1 cellular context compared by ENCODE assay signal in the genomic region with DNA sequence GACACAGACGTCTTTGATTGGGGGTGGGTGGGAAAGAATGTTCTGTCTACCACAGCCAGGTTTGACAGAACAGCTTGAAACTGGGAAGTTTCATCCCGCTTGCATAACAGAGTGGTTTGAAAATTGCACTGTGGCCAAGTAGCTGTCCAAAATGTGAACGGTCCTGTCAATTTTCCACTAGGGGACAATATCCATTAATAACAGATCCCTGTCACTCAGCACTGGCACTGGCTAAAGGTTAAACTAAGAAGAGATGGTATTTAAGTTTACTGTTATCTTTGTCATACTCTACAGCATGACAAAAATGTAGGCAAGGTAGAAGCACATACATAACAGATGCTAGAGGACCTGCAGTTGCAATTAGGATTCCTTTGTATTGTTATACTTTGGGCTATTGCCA.
A peak's percentile ranks its signal among the peaks of the same experiment; 100 is the strongest.
TF ChIP-seq lines count a peak whose summit lies in the region.

No MANE protein-coding gene starts in this region.

TF ChIP-seq in HepG2, 621 proteins besides CTCF, POLR2A, EP300 and RAD21 (continued from another document and continues in another):
- TF ChIP-seq, protein P1, sequence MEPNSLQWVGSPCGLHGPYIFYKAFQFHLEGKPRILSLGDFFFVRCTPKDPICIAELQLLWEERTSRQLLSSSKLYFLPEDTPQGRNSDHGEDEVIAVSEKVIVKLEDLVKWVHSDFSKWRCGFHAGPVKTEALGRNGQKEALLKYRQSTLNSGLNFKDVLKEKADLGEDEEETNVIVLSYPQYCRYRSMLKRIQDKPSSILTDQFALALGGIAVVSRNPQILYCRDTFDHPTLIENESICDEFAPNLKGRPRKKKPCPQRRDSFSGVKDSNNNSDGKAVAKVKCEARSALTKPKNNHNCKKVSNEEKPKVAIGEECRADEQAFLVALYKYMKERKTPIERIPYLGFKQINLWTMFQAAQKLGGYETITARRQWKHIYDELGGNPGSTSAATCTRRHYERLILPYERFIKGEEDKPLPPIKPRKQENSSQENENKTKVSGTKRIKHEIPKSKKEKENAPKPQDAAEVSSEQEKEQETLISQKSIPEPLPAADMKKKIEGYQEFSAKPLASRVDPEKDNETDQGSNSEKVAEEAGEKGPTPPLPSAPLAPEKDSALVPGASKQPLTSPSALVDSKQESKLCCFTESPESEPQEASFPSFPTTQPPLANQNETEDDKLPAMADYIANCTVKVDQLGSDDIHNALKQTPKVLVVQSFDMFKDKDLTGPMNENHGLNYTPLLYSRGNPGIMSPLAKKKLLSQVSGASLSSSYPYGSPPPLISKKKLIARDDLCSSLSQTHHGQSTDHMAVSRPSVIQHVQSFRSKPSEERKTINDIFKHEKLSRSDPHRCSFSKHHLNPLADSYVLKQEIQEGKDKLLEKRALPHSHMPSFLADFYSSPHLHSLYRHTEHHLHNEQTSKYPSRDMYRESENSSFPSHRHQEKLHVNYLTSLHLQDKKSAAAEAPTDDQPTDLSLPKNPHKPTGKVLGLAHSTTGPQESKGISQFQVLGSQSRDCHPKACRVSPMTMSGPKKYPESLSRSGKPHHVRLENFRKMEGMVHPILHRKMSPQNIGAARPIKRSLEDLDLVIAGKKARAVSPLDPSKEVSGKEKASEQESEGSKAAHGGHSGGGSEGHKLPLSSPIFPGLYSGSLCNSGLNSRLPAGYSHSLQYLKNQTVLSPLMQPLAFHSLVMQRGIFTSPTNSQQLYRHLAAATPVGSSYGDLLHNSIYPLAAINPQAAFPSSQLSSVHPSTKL (CRISPR knock-in tag; IDR thresholded peaks at IDR 0.05) = 0 out of 2 replicates have a peak, but pooled peaks have one; percentile 31
- TF ChIP-seq CBX5 (CRISPR knock-in tag; IDR thresholded peaks at IDR 0.05; ENCODE audit: borderline replicate concordance) (no peak), GABPA (IDR thresholded peaks at IDR 0.05; ENCODE audit: low read depth, low read length) (no peak), GABPA (CRISPR knock-in tag; IDR thresholded peaks at IDR 0.05; ENCODE audit: low read depth) (peak; percentile 30; the same call in 1 of the 2 replicates), REPIN1 (CRISPR knock-in tag; IDR thresholded peaks at IDR 0.05; ENCODE audit: borderline replicate concordance, low read depth) (peak; percentile 62; the same call in 1 of the 2 replicates), TSC22D2 (CRISPR knock-in tag; IDR thresholded peaks at IDR 0.05; ENCODE audit: borderline replicate concordance) (no peak), PCBP2 (optimal IDR thresholded peaks at IDR 0.05; ENCODE audit: low read depth, low read length, poor library complexity, severe bottlenecking) (no peak), GTF2F1 (IDR thresholded peaks at IDR 0.05; ENCODE audit: low read length) (no peak), GLI4 (CRISPR knock-in tag; IDR thresholded peaks at IDR 0.05; ENCODE audit: borderline replicate concordance) (no peak), STAG1 (CRISPR knock-in tag; IDR thresholded peaks at IDR 0.05) (peak; percentile 79), KDM6A (CRISPR knock-in tag; IDR thresholded peaks at IDR 0.05; ENCODE audit: low read depth) (no peak), ZNF143 (CRISPR knock-in tag; IDR thresholded peaks at IDR 0.05) (no peak), ZNF263 (CRISPR knock-in tag; IDR thresholded peaks at IDR 0.05) (no peak), PITX1 (CRISPR knock-in tag; IDR thresholded peaks at IDR 0.05) (no peak), AHR (CRISPR knock-in tag; IDR thresholded peaks at IDR 0.05) (no peak), POGZ (CRISPR knock-in tag; IDR thresholded peaks at IDR 0.05) (no peak), ZNF207 (IDR thresholded peaks at IDR 0.05; ENCODE audit: borderline replicate concordance) (no peak), ZNF33B (CRISPR knock-in tag; IDR thresholded peaks at IDR 0.05) (no peak), CEBPG (CRISPR knock-in tag; IDR thresholded peaks at IDR 0.05) (peak; percentile 56; the same call in 1 of the 2 replicates)
- TF ChIP-seq, protein P2, sequence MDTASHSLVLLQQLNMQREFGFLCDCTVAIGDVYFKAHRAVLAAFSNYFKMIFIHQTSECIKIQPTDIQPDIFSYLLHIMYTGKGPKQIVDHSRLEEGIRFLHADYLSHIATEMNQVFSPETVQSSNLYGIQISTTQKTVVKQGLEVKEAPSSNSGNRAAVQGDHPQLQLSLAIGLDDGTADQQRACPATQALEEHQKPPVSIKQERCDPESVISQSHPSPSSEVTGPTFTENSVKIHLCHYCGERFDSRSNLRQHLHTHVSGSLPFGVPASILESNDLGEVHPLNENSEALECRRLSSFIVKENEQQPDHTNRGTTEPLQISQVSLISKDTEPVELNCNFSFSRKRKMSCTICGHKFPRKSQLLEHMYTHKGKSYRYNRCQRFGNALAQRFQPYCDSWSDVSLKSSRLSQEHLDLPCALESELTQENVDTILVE (CRISPR knock-in tag; IDR thresholded peaks at IDR 0.05) = 0 out of 2 replicates have a peak, but pooled peaks have one; percentile 37
- TF ChIP-seq, protein P3, sequence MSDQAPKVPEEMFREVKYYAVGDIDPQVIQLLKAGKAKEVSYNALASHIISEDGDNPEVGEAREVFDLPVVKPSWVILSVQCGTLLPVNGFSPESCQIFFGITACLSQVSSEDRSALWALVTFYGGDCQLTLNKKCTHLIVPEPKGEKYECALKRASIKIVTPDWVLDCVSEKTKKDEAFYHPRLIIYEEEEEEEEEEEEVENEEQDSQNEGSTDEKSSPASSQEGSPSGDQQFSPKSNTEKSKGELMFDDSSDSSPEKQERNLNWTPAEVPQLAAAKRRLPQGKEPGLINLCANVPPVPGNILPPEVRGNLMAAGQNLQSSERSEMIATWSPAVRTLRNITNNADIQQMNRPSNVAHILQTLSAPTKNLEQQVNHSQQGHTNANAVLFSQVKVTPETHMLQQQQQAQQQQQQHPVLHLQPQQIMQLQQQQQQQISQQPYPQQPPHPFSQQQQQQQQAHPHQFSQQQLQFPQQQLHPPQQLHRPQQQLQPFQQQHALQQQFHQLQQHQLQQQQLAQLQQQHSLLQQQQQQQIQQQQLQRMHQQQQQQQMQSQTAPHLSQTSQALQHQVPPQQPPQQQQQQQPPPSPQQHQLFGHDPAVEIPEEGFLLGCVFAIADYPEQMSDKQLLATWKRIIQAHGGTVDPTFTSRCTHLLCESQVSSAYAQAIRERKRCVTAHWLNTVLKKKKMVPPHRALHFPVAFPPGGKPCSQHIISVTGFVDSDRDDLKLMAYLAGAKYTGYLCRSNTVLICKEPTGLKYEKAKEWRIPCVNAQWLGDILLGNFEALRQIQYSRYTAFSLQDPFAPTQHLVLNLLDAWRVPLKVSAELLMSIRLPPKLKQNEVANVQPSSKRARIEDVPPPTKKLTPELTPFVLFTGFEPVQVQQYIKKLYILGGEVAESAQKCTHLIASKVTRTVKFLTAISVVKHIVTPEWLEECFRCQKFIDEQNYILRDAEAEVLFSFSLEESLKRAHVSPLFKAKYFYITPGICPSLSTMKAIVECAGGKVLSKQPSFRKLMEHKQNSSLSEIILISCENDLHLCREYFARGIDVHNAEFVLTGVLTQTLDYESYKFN (CRISPR knock-in tag; conservative IDR thresholded peaks at IDR 0.05) = no peak
- TF ChIP-seq, protein P4, sequence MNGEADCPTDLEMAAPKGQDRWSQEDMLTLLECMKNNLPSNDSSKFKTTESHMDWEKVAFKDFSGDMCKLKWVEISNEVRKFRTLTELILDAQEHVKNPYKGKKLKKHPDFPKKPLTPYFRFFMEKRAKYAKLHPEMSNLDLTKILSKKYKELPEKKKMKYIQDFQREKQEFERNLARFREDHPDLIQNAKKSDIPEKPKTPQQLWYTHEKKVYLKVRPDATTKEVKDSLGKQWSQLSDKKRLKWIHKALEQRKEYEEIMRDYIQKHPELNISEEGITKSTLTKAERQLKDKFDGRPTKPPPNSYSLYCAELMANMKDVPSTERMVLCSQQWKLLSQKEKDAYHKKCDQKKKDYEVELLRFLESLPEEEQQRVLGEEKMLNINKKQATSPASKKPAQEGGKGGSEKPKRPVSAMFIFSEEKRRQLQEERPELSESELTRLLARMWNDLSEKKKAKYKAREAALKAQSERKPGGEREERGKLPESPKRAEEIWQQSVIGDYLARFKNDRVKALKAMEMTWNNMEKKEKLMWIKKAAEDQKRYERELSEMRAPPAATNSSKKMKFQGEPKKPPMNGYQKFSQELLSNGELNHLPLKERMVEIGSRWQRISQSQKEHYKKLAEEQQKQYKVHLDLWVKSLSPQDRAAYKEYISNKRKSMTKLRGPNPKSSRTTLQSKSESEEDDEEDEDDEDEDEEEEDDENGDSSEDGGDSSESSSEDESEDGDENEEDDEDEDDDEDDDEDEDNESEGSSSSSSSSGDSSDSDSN (CRISPR knock-in tag; IDR thresholded peaks at IDR 0.05) = no peak
- TF ChIP-seq, protein P5, sequence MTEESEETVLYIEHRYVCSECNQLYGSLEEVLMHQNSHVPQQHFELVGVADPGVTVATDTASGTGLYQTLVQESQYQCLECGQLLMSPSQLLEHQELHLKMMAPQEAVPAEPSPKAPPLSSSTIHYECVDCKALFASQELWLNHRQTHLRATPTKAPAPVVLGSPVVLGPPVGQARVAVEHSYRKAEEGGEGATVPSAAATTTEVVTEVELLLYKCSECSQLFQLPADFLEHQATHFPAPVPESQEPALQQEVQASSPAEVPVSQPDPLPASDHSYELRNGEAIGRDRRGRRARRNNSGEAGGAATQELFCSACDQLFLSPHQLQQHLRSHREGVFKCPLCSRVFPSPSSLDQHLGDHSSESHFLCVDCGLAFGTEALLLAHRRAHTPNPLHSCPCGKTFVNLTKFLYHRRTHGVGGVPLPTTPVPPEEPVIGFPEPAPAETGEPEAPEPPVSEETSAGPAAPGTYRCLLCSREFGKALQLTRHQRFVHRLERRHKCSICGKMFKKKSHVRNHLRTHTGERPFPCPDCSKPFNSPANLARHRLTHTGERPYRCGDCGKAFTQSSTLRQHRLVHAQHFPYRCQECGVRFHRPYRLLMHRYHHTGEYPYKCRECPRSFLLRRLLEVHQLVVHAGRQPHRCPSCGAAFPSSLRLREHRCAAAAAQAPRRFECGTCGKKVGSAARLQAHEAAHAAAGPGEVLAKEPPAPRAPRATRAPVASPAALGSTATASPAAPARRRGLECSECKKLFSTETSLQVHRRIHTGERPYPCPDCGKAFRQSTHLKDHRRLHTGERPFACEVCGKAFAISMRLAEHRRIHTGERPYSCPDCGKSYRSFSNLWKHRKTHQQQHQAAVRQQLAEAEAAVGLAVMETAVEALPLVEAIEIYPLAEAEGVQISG (CRISPR knock-in tag; IDR thresholded peaks at IDR 0.05) = no peak
- TF ChIP-seq, protein P6, sequence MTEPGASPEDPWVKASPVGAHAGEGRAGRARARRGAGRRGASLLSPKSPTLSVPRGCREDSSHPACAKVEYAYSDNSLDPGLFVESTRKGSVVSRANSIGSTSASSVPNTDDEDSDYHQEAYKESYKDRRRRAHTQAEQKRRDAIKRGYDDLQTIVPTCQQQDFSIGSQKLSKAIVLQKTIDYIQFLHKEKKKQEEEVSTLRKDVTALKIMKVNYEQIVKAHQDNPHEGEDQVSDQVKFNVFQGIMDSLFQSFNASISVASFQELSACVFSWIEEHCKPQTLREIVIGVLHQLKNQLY (CRISPR knock-in tag; IDR thresholded peaks at IDR 0.05) = no peak
- TF ChIP-seq, protein P7, sequence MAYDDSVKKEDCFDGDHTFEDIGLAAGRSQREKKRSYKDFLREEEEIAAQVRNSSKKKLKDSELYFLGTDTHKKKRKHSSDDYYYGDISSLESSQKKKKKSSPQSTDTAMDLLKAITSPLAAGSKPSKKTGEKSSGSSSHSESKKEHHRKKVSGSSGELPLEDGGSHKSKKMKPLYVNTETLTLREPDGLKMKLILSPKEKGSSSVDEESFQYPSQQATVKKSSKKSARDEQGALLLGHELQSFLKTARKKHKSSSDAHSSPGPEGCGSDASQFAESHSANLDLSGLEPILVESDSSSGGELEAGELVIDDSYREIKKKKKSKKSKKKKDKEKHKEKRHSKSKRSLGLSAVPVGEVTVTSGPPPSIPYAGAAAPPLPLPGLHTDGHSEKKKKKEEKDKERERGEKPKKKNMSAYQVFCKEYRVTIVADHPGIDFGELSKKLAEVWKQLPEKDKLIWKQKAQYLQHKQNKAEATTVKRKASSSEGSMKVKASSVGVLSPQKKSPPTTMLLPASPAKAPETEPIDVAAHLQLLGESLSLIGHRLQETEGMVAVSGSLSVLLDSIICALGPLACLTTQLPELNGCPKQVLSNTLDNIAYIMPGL (CRISPR knock-in tag; IDR thresholded peaks at IDR 0.05; ENCODE audit: borderline replicate concordance in 1 of 2, low read depth in 1 of 2) = 0 out of 4 replicates have a peak, but pooled peaks of 1 of the 2 experiments have one; percentile 37
- TF ChIP-seq, protein P8, sequence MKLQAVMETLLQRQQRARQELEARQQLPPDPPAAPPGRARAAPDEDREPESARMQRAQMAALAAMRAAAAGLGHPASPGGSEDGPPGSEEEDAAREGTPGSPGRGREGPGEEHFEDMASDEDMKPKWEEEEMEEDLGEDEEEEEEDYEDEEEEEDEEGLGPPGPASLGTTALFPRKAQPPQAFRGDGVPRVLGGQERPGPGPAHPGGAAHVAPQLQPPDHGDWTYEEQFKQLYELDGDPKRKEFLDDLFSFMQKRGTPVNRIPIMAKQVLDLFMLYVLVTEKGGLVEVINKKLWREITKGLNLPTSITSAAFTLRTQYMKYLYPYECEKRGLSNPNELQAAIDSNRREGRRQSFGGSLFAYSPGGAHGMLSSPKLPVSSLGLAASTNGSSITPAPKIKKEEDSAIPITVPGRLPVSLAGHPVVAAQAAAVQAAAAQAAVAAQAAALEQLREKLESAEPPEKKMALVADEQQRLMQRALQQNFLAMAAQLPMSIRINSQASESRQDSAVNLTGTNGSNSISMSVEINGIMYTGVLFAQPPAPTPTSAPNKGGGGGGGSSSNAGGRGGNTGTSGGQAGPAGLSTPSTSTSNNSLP (IDR thresholded peaks at IDR 0.05; ENCODE audit: low read depth, low read length) = 0 out of 2 replicates have a peak, but pooled peaks have one; percentile 74
- TF ChIP-seq, protein P9, sequence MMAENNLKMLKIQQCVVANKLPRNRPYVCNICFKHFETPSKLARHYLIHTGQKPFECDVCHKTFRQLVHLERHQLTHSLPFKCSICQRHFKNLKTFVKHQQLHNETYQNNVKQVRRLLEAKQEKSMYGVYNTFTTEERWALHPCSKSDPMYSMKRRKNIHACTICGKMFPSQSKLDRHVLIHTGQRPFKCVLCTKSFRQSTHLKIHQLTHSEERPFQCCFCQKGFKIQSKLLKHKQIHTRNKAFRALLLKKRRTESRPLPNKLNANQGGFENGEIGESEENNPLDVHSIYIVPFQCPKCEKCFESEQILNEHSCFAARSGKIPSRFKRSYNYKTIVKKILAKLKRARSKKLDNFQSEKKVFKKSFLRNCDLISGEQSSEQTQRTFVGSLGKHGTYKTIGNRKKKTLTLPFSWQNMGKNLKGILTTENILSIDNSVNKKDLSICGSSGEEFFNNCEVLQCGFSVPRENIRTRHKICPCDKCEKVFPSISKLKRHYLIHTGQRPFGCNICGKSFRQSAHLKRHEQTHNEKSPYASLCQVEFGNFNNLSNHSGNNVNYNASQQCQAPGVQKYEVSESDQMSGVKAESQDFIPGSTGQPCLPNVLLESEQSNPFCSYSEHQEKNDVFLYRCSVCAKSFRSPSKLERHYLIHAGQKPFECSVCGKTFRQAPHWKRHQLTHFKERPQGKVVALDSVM (CRISPR knock-in tag; IDR thresholded peaks at IDR 0.05) = no peak
